ENCODE assay signal across 9 cellular contexts in the genomic region with DNA sequence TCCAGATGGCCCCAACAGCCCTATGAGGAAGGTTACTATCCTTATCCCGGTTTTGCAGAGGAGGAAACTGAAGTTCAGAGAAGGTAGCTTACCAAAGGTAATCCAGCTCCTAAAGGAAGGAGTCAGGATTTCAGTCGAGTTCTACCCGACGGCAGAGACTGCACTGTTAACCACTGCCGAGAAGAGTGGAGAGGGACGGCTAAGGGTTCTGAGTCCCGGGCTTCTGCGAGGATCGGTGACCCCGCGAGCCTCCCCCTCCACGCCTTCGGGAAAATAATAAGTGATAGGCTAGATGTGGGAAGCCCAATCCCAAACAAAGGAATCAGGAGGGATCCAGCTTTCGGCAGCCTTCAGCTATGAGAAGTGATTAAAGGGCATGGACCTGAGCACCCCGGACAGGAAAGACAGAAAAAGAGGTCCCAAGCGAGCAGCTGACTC. TPM values are rescaled to one million over a fixed set of nuclear protein-coding genes. Genes with fewer than 3 reads are reported as not detected.
DNase-seq lines count a peak whose midpoint lies in the region; ATAC-seq and TF ChIP-seq lines count a peak whose summit lies in the region.
"Had no signal": no experiment of that assay in that cellular context is flagged by ENCODE, and none has a peak within 500 bp of the region (broad histone marks: within the 10 kb centered on the region; RNA-seq: fewer than 3 reads in every experiment).

No MANE protein-coding gene starts in this region.

- no peak for TF ChIP-seq CTCF in suprapubic skin (IDR thresholded peaks at IDR 0.05)

- H3K36me3 ChIP-seq in suprapubic skin = no peaks in the 10 kb centered on the region

- H3K27me3 ChIP-seq in suprapubic skin = no peaks in the 10 kb centered on the region

- H3K4me1 ChIP-seq in suprapubic skin = peaks cover 47% of the 10 kb centered on the region

- TF ChIP-seq POLR2A in suprapubic skin (IDR thresholded peaks at IDR 0.05) = no peak

- H3K27ac Mint-ChIP-seq in activated naive CD4-positive, alpha-beta T cell treated with anti-CD3 and anti-CD28 coated beads, Interleukin-2, amount 50 U/mL, for 72 hours = peak overlapping the region; percentile 51 to 91

- peak; percentile 2 for ATAC-seq in HG02885 (IDR thresholded peaks at IDR 0.05; ENCODE audit: poor library complexity, unreplicated experiment)
- no peak for ATAC-seq in activated naive CD4-positive, alpha-beta T cell treated with anti-CD3 and anti-CD28 coated beads, Interleukin-2, amount 50 U/mL, for 72 hours

- H3K4me3 ChIP-seq in GM08714 (ENCODE audit: low read length) (peak overlapping the region; percentile 70), iPS-18c (ENCODE audit: insufficient read depth, low read depth, low read length) (peak overlapping the region; percentile 90), suprapubic skin (peak overlapping the region; percentile 72)

- WGBS in suprapubic skin = under 1% methylated on average over 16 of the region's 16 CpGs

- in situ Hi-C loops in G401 (cut with HindIII; ENCODE audit: low sequenced_read_pairs) = no loop called here

- no peak for DNase-seq in activated naive CD4-positive, alpha-beta T cell treated with anti-CD3 and anti-CD28 coated beads, Interleukin-2, amount 50 U/mL, for 72 hours (ENCODE audit: low spot score in 2 of 2)
- no peak for DNase-seq in suprapubic skin (ENCODE audit: low spot score in 2 of 2)
- no peak for DNase-seq in SIG-M5 (lab: John Stamatoyannopoulos, UW)
- no peak for DNase-seq in stimulated activated CD4-positive, alpha-beta T cell treated with anti-CD3 and anti-CD28 coated beads, Interleukin-1b, Interleukin-23, amount 100 ng/mL, for 48 hours
- no peak for DNase-seq in G401 (ENCODE audit: low spot score)

- H3K9me3 Mint-ChIP-seq in activated naive CD4-positive, alpha-beta T cell treated with anti-CD3 and anti-CD28 coated beads, Interleukin-2, amount 50 U/mL, for 72 hours = no peaks in the 10 kb centered on the region

- no peaks in the 10 kb centered on the region for H3K36me3 Mint-ChIP-seq in activated naive CD4-positive, alpha-beta T cell treated with anti-CD3 and anti-CD28 coated beads, Interleukin-2, amount 50 U/mL, for 72 hours

- TF ChIP-seq EP300 in suprapubic skin (IDR thresholded peaks at IDR 0.05) = no peak

- H3K27ac ChIP-seq in suprapubic skin = peak overlapping the region; percentile 97

- H3K9me3 ChIP-seq in iPS-18c (ENCODE audit: control insufficient read depth, insufficient read depth, low read length) (no peaks in the 10 kb centered on the region), suprapubic skin (no peaks in the 10 kb centered on the region)

RNA-seq across cellular contexts. Expression of a gene that starts 0.6 kb away (rescaled TPM):
- total RNA-seq in activated naive CD4-positive, alpha-beta T cell treated with anti-CD3 and anti-CD28 coated beads, Interleukin-2, amount 50 U/mL, for 72 hours = 1 to 10 TPM; 4.4 to 5.2 TPM
- total RNA-seq in suprapubic skin = 1 to 10 TPM; 2.3 to 9.9 (median 4.3) TPM
- total RNA-seq in G401 (2014; rRNA removed; shearing (Covaris generic)) = 17.7 and 23.1 TPM in 2 replicates

RNA-seq across cellular contexts. Expression of a gene that starts 0.8 kb away (rescaled TPM):
- total RNA-seq in activated naive CD4-positive, alpha-beta T cell treated with anti-CD3 and anti-CD28 coated beads, Interleukin-2, amount 50 U/mL, for 72 hours = 100 to 1,000 TPM; 102 to 155 TPM
- 1 to 10 TPM in 3 of 4 donors, under 1 TPM in 1; 0.80 to 5.0 (median 1.4) TPM for total RNA-seq in suprapubic skin
- 2.2 TPM in 1 of 2 replicates, not detected in the other for total RNA-seq in G401 (2014; rRNA removed; shearing (Covaris generic))

RNA-seq across cellular contexts. Expression of a gene that starts 57.3 kb away (rescaled TPM):
- total RNA-seq in activated naive CD4-positive, alpha-beta T cell treated with anti-CD3 and anti-CD28 coated beads, Interleukin-2, amount 50 U/mL, for 72 hours = not detected
- not detected for total RNA-seq in suprapubic skin
- not detected in 2 replicates for total RNA-seq in G401 (2014; rRNA removed; shearing (Covaris generic))
- total RNA-seq: SK-MEL-5 had no signal

Comparison
In these comparisons a context has a peak if more than half of its experiments do, and no peak if none do; other contexts are left out.
1. RNA of a gene that starts 0.8 kb away (total RNA-seq): 102 to 155 TPM in activated naive CD4-positive, alpha-beta T cell treated with anti-CD3 and anti-CD28 coated beads, Interleukin-2, amount 50 U/mL, for 72 hours; 0.80 to 5.0 TPM in suprapubic skin and 2.2 TPM in G401; every median in the first group is over 10 times any median in the second.
2. Peak in every context shown above with its lines, with median percentiles within 50 percentile points of each other: H3K4me3 ChIP-seq.